ENCODE assay signal across 8 cellular contexts in genomic region chr1:21324368-21325137, GRCh38. TPM values are rescaled to one million over a fixed set of nuclear protein-coding genes. Genes with fewer than 3 reads are reported as not detected.
DNase-seq lines count a peak whose midpoint lies in the region; ATAC-seq, FAIRE-seq and TF ChIP-seq lines count a peak whose summit lies in the region.

No MANE protein-coding gene starts in this region.

- H3K9me3 ChIP-seq in cardiac muscle cell (ENCODE audit: low read depth) (no peaks in the 10 kb centered on the region), aorta (ENCODE audit: control insufficient read depth, low read length) (no peaks in the 10 kb centered on the region)

- 0 to 1% methylated on average over 14 of the region's 14 CpGs for WGBS in aorta, 2 donors

- no peaks in the 10 kb centered on the region for H3K36me3 ChIP-seq in cardiac muscle cell
- no peaks in the 10 kb centered on the region for H3K36me3 ChIP-seq in aorta (ENCODE audit: control insufficient read depth in 1 of 2, insufficient read depth in 2 of 2, low read length in 1 of 2)

- H3K4me1 ChIP-seq in cardiac muscle cell (ENCODE audit: low read depth): peaks cover 78% of the 10 kb centered on the region
- peaks cover 7% of the 10 kb centered on the region in 2 donors for H3K4me1 ChIP-seq in aorta (ENCODE audit: control insufficient read depth in 1 of 2, insufficient read depth in 2 of 2, low read length in 2 of 2)

- H3K27ac ChIP-seq in cardiac muscle cell: peak overlapping the region; percentile 73
- H3K27ac ChIP-seq in aorta (ENCODE audit: low read depth in 1 of 2, low read length in 2 of 2): peak overlapping the region; percentile 91 to 95

- H3K27me3 ChIP-seq in cardiac muscle cell: no peaks in the 10 kb centered on the region
- no peaks in the 10 kb centered on the region for H3K27me3 ChIP-seq in aorta (ENCODE audit: control insufficient read depth in 1 of 2, insufficient read depth in 2 of 2, low read length in 1 of 2)

- H3K4me3 ChIP-seq in cardiac muscle cell (no peak overlapping the region), aorta (ENCODE audit: low read length in 2 of 2) (no peak overlapping the region)

- TF ChIP-seq CTCF in cardiac muscle cell (IDR thresholded peaks at IDR 0.05; ENCODE audit: low read depth, low read length): no peak

- ATAC-seq in sciatic nerve (peak; percentile 80), aorta (ENCODE audit: low FRiP score) (peak; percentile 82)

- peak; percentile 97 for FAIRE-seq in RCC 7860 (lab: Jason Lieb, UNC)

- intact Hi-C loops in sciatic nerve (cut with DNase I) (no loop called here), aorta (cut with DNase I) (no loop called here)

- DNase-seq in DMS153 treated with DMSO at 0.1 percent for 48 hours (lab: John Stamatoyannopoulos, UW; ENCODE audit: unreplicated experiment) (peak; percentile 38), DMS153 (lab: John Stamatoyannopoulos, UW) (no peak), RCC 7860 (ENCODE audit: low spot score) (peak; percentile 99), cardiac muscle cell (ENCODE audit: low read depth in 1 of 2, low spot score in 1 of 2) (peak in 1 of 2 donors; percentile 88), sciatic nerve (ENCODE audit: low spot score) (peak; percentile 81), aorta (peak; percentile 94), mesenteric fat pad (ENCODE audit: low spot score) (no peak)
- peak in 3 of 4 experiments; percentile 24 to 39 (median 30) for DNase-seq in activated naive CD4-positive, alpha-beta T cell (lab: John Stamatoyannopoulos, UW)

RNA-seq across cellular contexts. Expression of gene ECE1, which starts 34.3 kb away (rescaled TPM):
- 43.8 and 59.1 TPM in 2 replicates for total RNA-seq in cardiac muscle cell
- 42.4 and 57.8 TPM in 2 replicates for polyA plus RNA-seq in cardiac muscle cell
- 117 TPM for total RNA-seq in sciatic nerve
- 100 to 1,000 TPM; 135 to 155 TPM for total RNA-seq in aorta
- polyA plus RNA-seq in aorta: 100 to 1,000 TPM in 1 of 2 donors, 10 to 100 TPM in 1; 12.1 to 112 TPM
- 156 TPM for total RNA-seq in mesenteric fat pad

Comparison
In these comparisons a context has a peak if more than half of its experiments do, and no peak if none do; other contexts are left out.
1. DNase-seq: peak in DMS153 treated with DMSO at 0.1 percent for 48 hours (single experiment), RCC 7860 (single experiment), activated naive CD4-positive, alpha-beta T cell (3 of 4), sciatic nerve (single experiment) and aorta (2 of 2); none in DMS153 (single experiment) and mesenteric fat pad (single experiment).